In genomic region chr2:160353166-160353565, GRCh38 we compare ENCODE assay signal across 9 cellular contexts.
A peak's percentile ranks its signal among the peaks of the same experiment; 100 is the strongest.
DNase-seq lines count a peak whose midpoint lies in the region; ATAC-seq and TF ChIP-seq lines count a peak whose summit lies in the region.
"Had no signal": no experiment of that assay in that cellular context is flagged by ENCODE, and none has a peak within 500 bp of the region (broad histone marks: within the 10 kb centered on the region; RNA-seq: fewer than 3 reads in every experiment).

No MANE protein-coding gene starts in this region.

- H3K4me3 ChIP-seq in spleen: no peak overlapping the region
- no peak overlapping the region for H3K4me3 ChIP-seq in dorsolateral prefrontal cortex
- no peak overlapping the region for H3K4me3 ChIP-seq in aorta (ENCODE audit: low read length in 2 of 2)
- H3K4me3 ChIP-seq: ascending aorta had no signal

- H3K9me3 Mint-ChIP-seq in activated naive CD8-positive, alpha-beta T cell treated with anti-CD3 and anti-CD28 coated beads, Interleukin-2, amount 50 U/mL, for 24 hours: no peaks in the 10 kb centered on the region

- H3K4me3 Mint-ChIP-seq in activated naive CD8-positive, alpha-beta T cell treated with anti-CD3 and anti-CD28 coated beads, Interleukin-2, amount 50 U/mL, for 24 hours: no peak overlapping the region

- no peak for TF ChIP-seq POLR2A in spleen (IDR thresholded peaks at IDR 0.05)

- H3K4me1 Mint-ChIP-seq in activated naive CD8-positive, alpha-beta T cell treated with anti-CD3 and anti-CD28 coated beads, Interleukin-2, amount 50 U/mL, for 24 hours: peaks cover 57% of the 10 kb centered on the region

- H3K36me3 ChIP-seq in spleen (peaks cover 0 to 11% (median 4%) of the 10 kb centered on the region in 6 donors), aorta (ENCODE audit: control insufficient read depth in 1 of 2, insufficient read depth in 2 of 2, low read length in 1 of 2) (no peaks in the 10 kb centered on the region)

- H3K4me1 ChIP-seq in spleen (peaks cover 7 to 98% (median 51%) of the 10 kb centered on the region in 6 donors), aorta (ENCODE audit: control insufficient read depth in 1 of 2, insufficient read depth in 2 of 2, low read length in 2 of 2) (peaks cover 3 to 8% of the 10 kb centered on the region in 2 donors)

- peak; percentile 65 for DNase-seq in activated effector memory CD4-positive, alpha-beta T cell treated with anti-CD3 and anti-CD28 coated beads, Interleukin-2, amount 50 U/mL, for 16 hours
- no peak for DNase-seq in activated effector memory CD4-positive, alpha-beta T cell treated with Interleukin-2 at 50 U/mL for 16 hours
- DNase-seq in activated naive CD8-positive, alpha-beta T cell treated with anti-CD3 and anti-CD28 coated beads, Interleukin-2, amount 50 U/mL, for 24 hours: no peak
- DNase-seq in spleen (no peak), SKM-1 treated with dmso at 0.1 percent for 144 hours (lab: John Stamatoyannopoulos, UW; ENCODE audit: unreplicated experiment) (no peak), dorsolateral prefrontal cortex (no peak), aorta (no peak)

- no peaks in the 10 kb centered on the region for H3K27me3 ChIP-seq in spleen (replicated peaks in 1 of 7)
- no peaks in the 10 kb centered on the region for H3K27me3 ChIP-seq in dorsolateral prefrontal cortex
- no peaks in the 10 kb centered on the region for H3K27me3 ChIP-seq in aorta (ENCODE audit: control insufficient read depth in 1 of 2, insufficient read depth in 2 of 2, low read length in 1 of 2)
- H3K27me3 ChIP-seq: ascending aorta had no signal

- H3K27ac Mint-ChIP-seq in activated naive CD8-positive, alpha-beta T cell treated with anti-CD3 and anti-CD28 coated beads, Interleukin-2, amount 50 U/mL, for 24 hours: no peak overlapping the region

- no peaks in the 10 kb centered on the region for H3K27me3 Mint-ChIP-seq in activated naive CD8-positive, alpha-beta T cell treated with anti-CD3 and anti-CD28 coated beads, Interleukin-2, amount 50 U/mL, for 24 hours

- H3K36me3 Mint-ChIP-seq in activated naive CD8-positive, alpha-beta T cell treated with anti-CD3 and anti-CD28 coated beads, Interleukin-2, amount 50 U/mL, for 24 hours (ENCODE audit: low read depth): peaks cover 8% of the 10 kb centered on the region

- TF ChIP-seq CTCF in LNCAP (IDR thresholded peaks at IDR 0.05) (peak; percentile 49), spleen (IDR thresholded peaks at IDR 0.05 in 8 of 11, conservative IDR thresholded peaks at IDR 0.05 in 3 of 11) (peak in 8 of 11 experiments; percentile 11 to 55 (median 42)), dorsolateral prefrontal cortex (IDR thresholded peaks at IDR 0.05 in 54 of 56, conservative IDR thresholded peaks at IDR 0.05 in 2 of 56; ENCODE audit: low read depth in 1 of 56, partially characterized antibody in 56 of 56) (peak in 5 of 56 donors; percentile 12 to 21 (median 18))

- WGBS in spleen, 5 donors: 55 to 95% (median 72%) methylated on average over 1 of the region's 1 CpG
- 16 to 17% methylated on average over 1 of the region's 1 CpG for WGBS in aorta, 2 donors

- intact Hi-C loops in spleen (cut with DNase I; ENCODE audit: low total_unique reads): no loop called here
- intact Hi-C loops in dorsolateral prefrontal cortex (cut with DNase I): no loop called here
- intact Hi-C loops in aorta (cut with DNase I): no loop called here

- H3K9me3 ChIP-seq in spleen: peaks cover 0 to 8% (median 0%) of the 10 kb centered on the region in 8 donors
- no peaks in the 10 kb centered on the region for H3K9me3 ChIP-seq in aorta (ENCODE audit: control insufficient read depth, low read length)
- H3K9me3 ChIP-seq: ascending aorta had no signal

- H3K27ac ChIP-seq in spleen (peak overlapping the region in 2 of 8 donors; percentile 14 to 59), dorsolateral prefrontal cortex (no peak overlapping the region), aorta (ENCODE audit: low read depth in 1 of 2, low read length in 2 of 2) (no peak overlapping the region)

- peak; percentile 56 for ATAC-seq in activated naive CD8-positive, alpha-beta T cell treated with anti-CD3 and anti-CD28 coated beads, Interleukin-2, amount 50 U/mL, for 24 hours
- ATAC-seq in aorta (ENCODE audit: low FRiP score): no peak
